ENCODE assay signal across 31 cellular contexts in genomic region chr12:41439134-41439533, GRCh38.
DNase-seq lines count a peak whose midpoint lies in the region; ATAC-seq, FAIRE-seq and TF ChIP-seq lines count a peak whose summit lies in the region.
"Had no signal": no experiment of that assay in that cellular context is flagged by ENCODE, and none has a peak within 500 bp of the region (broad histone marks: within the 10 kb centered on the region; RNA-seq: fewer than 3 reads in every experiment).

No MANE protein-coding gene starts in this region.

- H3K79me2 ChIP-seq in OCI-LY7 (ENCODE audit: insufficient read depth, low read depth, low read length), result peaks cover 61% of the 10 kb centered on the region

- intact Hi-C loops in OCI-LY7 (cut with micrococcal nuclease; ENCODE audit: unreplicated experiment) (loop anchor here (2.0 to 10.0 kb wide), 7 partner anchors 178 to 1214 kb away; partner anchors contain the start of genes LRRK2 and YAF2), prostate gland (cut with DNase I) (no loop called here), upper lobe of right lung (cut with DNase I) (no loop called here)

- no peaks in the 10 kb centered on the region for H4K20me1 ChIP-seq in OCI-LY7 (ENCODE audit: insufficient read depth, low read length)

- peak overlapping the region; percentile 53; the same call in 1 of the 2 replicates for H2AFZ ChIP-seq in OCI-LY7 (ENCODE audit: low read length)

- no peaks in the 10 kb centered on the region for H3K27me3 Mint-ChIP-seq in endodermal cell (ENCODE audit: insufficient read depth)
- H3K27me3 Mint-ChIP-seq: activated naive CD4-positive, alpha-beta T cell treated with anti-CD3 and anti-CD28 coated beads, Interleukin-2, amount 10 ng/mL, durations not matched to agents 7 days and 5 days; CD8-positive, alpha-beta memory T cell had no signal

- H3K9me2 ChIP-seq in OCI-LY7 (ENCODE audit: insufficient read depth, low read length), result no peaks in the 10 kb centered on the region

- no peak for TF ChIP-seq POLR2A in prostate gland (IDR thresholded peaks at IDR 0.05)

- peak overlapping the region; percentile 93 for H3K27ac ChIP-seq in OCI-LY7 (ENCODE audit: low read depth, low read length, poor library complexity, severe bottlenecking)
- no peak overlapping the region for H3K27ac ChIP-seq in endodermal cell (ENCODE audit: low read depth, low read length)
- H3K27ac ChIP-seq in prostate gland, result no peak overlapping the region
- H3K27ac ChIP-seq in upper lobe of right lung, result no peak overlapping the region
- H3K27ac ChIP-seq: A549, body of pancreas, epithelial cell of prostate, pancreas, testis had no signal

- H3K4me1 Mint-ChIP-seq in endodermal cell, result peaks cover 31% of the 10 kb centered on the region
- H3K4me1 Mint-ChIP-seq: activated naive CD4-positive, alpha-beta T cell treated with anti-CD3 and anti-CD28 coated beads, Interleukin-2, amount 10 ng/mL, durations not matched to agents 7 days and 5 days; activated T-helper 17 cell treated with anti-CD3 and anti-CD28 coated beads, Interleukin-2, amount 50 U/mL, for 72 hours had no signal

- TF ChIP-seq CTCF in OCI-LY7 (conservative IDR thresholded peaks at IDR 0.05; ENCODE audit: low read length), result peak; percentile 67
- no peak for TF ChIP-seq CTCF in endodermal cell (conservative IDR thresholded peaks at IDR 0.05)
- TF ChIP-seq CTCF in prostate gland (IDR thresholded peaks at IDR 0.05), result no peak
- no peak for TF ChIP-seq CTCF in upper lobe of right lung (IDR thresholded peaks at IDR 0.05)

- peak; percentile 24 for DNase-seq in Ammon's horn (ENCODE audit: low spot score)
- peak; percentile 32 for DNase-seq in OCI-LY7 (ENCODE audit: low spot score)
- no peak for DNase-seq in endodermal cell
- peak; percentile 60 for DNase-seq in midbrain (lab: John Stamatoyannopoulos, UW)
- DNase-seq in stimulated activated CD4-positive, alpha-beta T cell treated with anti-CD3 and anti-CD28 coated beads, Interleukin-4, amount 100 ng/mL, for 24 hours, result no peak
- DNase-seq in prostate gland (ENCODE audit: low spot score), result no peak
- DNase-seq in frontal cortex (ENCODE audit: low spot score in 2 of 2), result no peak
- DNase-seq in upper lobe of right lung, result no peak
- DNase-seq: activated naive CD4-positive, alpha-beta T cell treated with anti-CD3 and anti-CD28 coated beads, Interleukin-2, amount 10 ng/mL, durations not matched to agents 7 days and 5 days; BE2C; body of pancreas; CD8-positive, alpha-beta memory T cell; cerebellar nuclear complex; effector CD4-positive, alpha-beta T cell; KBM-7; MG63; mucosa of descending colon; natural killer cell; NCI-H1105 treated with DMSO at 0.1 percent for 48 hours; NCI-H187 treated with DMSO at 0.1 percent for 48 hours; pancreas; SIG-M5; stimulated activated CD4-positive, alpha-beta T cell treated with anti-CD3 and anti-CD28 coated beads, Interleukin-1b, Interleukin-23, amount 100 ng/mL, for 48 hours; stimulated activated naive CD8-positive, alpha-beta T cell treated with anti-CD3 and anti-CD28 coated beads, Interleukin-15, Interleukin-2, amounts not matched to agents 100 U/mL and 50 U/mL, for 24 hours; testis had no signal

- H3K4me1 ChIP-seq in OCI-LY7 (ENCODE audit: insufficient read depth, low read length, poor library complexity, severe bottlenecking) (peaks cover 70% of the 10 kb centered on the region), endodermal cell (ENCODE audit: control insufficient read depth, insufficient read depth, low read length) (peaks cover 7% of the 10 kb centered on the region), prostate gland (replicated peaks) (no peaks in the 10 kb centered on the region), upper lobe of right lung (no peaks in the 10 kb centered on the region)
- H3K4me1 ChIP-seq: A549, BE2C, pancreas, testis had no signal

- no peak for ATAC-seq in upper lobe of right lung
- ATAC-seq: A549; activated T-helper 17 cell treated with anti-CD3 and anti-CD28 coated beads, Interleukin-2, amount 50 U/mL, for 72 hours; body of pancreas; mucosa of descending colon; natural killer cell; pancreas; stimulated activated naive CD8-positive, alpha-beta T cell treated with anti-CD3 and anti-CD28 coated beads, Interleukin-15, Interleukin-2, amounts not matched to agents 100 U/mL and 50 U/mL, for 24 hours had no signal

- H3K9ac ChIP-seq in endodermal cell (ENCODE audit: extremely low read depth, low read length, poor library complexity, severe bottlenecking), result no peak overlapping the region

- peak overlapping the region; percentile 84 for H3K4me2 ChIP-seq in OCI-LY7 (ENCODE audit: low read length)
- H3K4me2 ChIP-seq: A549, smooth muscle cell had no signal

- H3K9me3 ChIP-seq in OCI-LY7 (ENCODE audit: low read length) (peaks cover 8% of the 10 kb centered on the region; the same call in 1 of the 2 replicates), endodermal cell (ENCODE audit: control insufficient read depth, low read length) (no peaks in the 10 kb centered on the region), prostate gland (no peaks in the 10 kb centered on the region), upper lobe of right lung (no peaks in the 10 kb centered on the region)
- H3K9me3 ChIP-seq: A549, BE2C, body of pancreas, MG63, mucosa of descending colon, pancreas, testis had no signal

- BruUV-seq in OCI-LY7 (replicated peaks; lab: Mats Ljungman, UMichigan), result no TSS peak

- H3K27me3 ChIP-seq in endodermal cell (ENCODE audit: control insufficient read depth, insufficient read depth, low read length, poor library complexity, severe bottlenecking) (no peaks in the 10 kb centered on the region), prostate gland (replicated peaks; ENCODE audit: insufficient read depth) (no peaks in the 10 kb centered on the region), upper lobe of right lung (no peaks in the 10 kb centered on the region)
- H3K27me3 ChIP-seq: BE2C, body of pancreas, MG63, pancreas, testis had no signal

- H3K4me3 ChIP-seq in OCI-LY7 (ENCODE audit: low read depth, low read length, poor library complexity, severe bottlenecking), result peak overlapping the region; percentile 72
- peak overlapping the region; percentile 61 for H3K4me3 ChIP-seq in endodermal cell (ENCODE audit: low read length)
- no peak overlapping the region for H3K4me3 ChIP-seq in prostate gland
- H3K4me3 ChIP-seq in upper lobe of right lung, result no peak overlapping the region
- H3K4me3 ChIP-seq: A549, body of pancreas, MG63, mucosa of descending colon, pancreas, smooth muscle cell, testis had no signal

- POLR2A ChIA-PET in OCI-LY7 (lab: Charles Lee), result interaction anchor here (0.6 to 5.4 kb wide), 13 partner anchors 10 to 1818 kb away, joined by 3 to 26 read pairs (median 6); no protein-coding TSS in a partner anchor

- CTCF ChIA-PET in OCI-LY7 (lab: Charles Lee; ENCODE audit: unreplicated experiment), result no interaction called here

- H3K36me3 Mint-ChIP-seq in endodermal cell (ENCODE audit: low read depth), result no peaks in the 10 kb centered on the region
- H3K36me3 Mint-ChIP-seq: activated naive CD4-positive, alpha-beta T cell treated with anti-CD3 and anti-CD28 coated beads, Interleukin-2, amount 10 ng/mL, durations not matched to agents 7 days and 5 days; CD8-positive, alpha-beta memory T cell; natural killer cell had no signal

- peak overlapping the region; percentile 54 for H3K27ac Mint-ChIP-seq in endodermal cell
- H3K27ac Mint-ChIP-seq: activated naive CD4-positive, alpha-beta T cell treated with anti-CD3 and anti-CD28 coated beads, Interleukin-2, amount 10 ng/mL, durations not matched to agents 7 days and 5 days; activated T-helper 17 cell treated with anti-CD3 and anti-CD28 coated beads, Interleukin-2, amount 50 U/mL, for 72 hours; natural killer cell had no signal

- no peak for FAIRE-seq in frontal cortex (lab: Jason Lieb, UNC)
- FAIRE-seq: A549, GM19239, H1, pancreas had no signal

- WGBS in endodermal cell (ENCODE audit: insufficient coverage in 1 of 2, insufficient read length in 1 of 2), 2 experiments, result 69% methylated on average over 1 of the region's 1 CpG; no CpG with 5 or more reads in 1 of the 2 experiments
- 90% methylated on average over 1 of the region's 1 CpG for WGBS in prostate gland

- H3K9me3 Mint-ChIP-seq in endodermal cell, result no peaks in the 10 kb centered on the region
- H3K9me3 Mint-ChIP-seq: activated naive CD4-positive, alpha-beta T cell treated with anti-CD3 and anti-CD28 coated beads, Interleukin-2, amount 10 ng/mL, durations not matched to agents 7 days and 5 days; activated T-helper 17 cell treated with anti-CD3 and anti-CD28 coated beads, Interleukin-2, amount 50 U/mL, for 72 hours; CD8-positive, alpha-beta memory T cell; natural killer cell had no signal

- peak overlapping the region; percentile 20 for H3K4me3 Mint-ChIP-seq in endodermal cell
- H3K4me3 Mint-ChIP-seq: activated naive CD4-positive, alpha-beta T cell treated with anti-CD3 and anti-CD28 coated beads, Interleukin-2, amount 10 ng/mL, durations not matched to agents 7 days and 5 days; activated T-helper 17 cell treated with anti-CD3 and anti-CD28 coated beads, Interleukin-2, amount 50 U/mL, for 72 hours; CD8-positive, alpha-beta memory T cell; natural killer cell had no signal

- H3K36me3 ChIP-seq in OCI-LY7 (ENCODE audit: insufficient read depth, low read length) (peaks cover 9% of the 10 kb centered on the region), endodermal cell (ENCODE audit: control insufficient read depth, insufficient read depth, low read length) (no peaks in the 10 kb centered on the region), prostate gland (no peaks in the 10 kb centered on the region), upper lobe of right lung (no peaks in the 10 kb centered on the region)
- H3K36me3 ChIP-seq: BE2C, MG63, pancreas had no signal

Comparison
In these comparisons a context has a peak if more than half of its experiments do, and no peak if none do; other contexts are left out.
1. DNase-seq: peak in Ammon's horn (single experiment), OCI-LY7 (single experiment) and midbrain (single experiment); none in endodermal cell (single experiment), stimulated activated CD4-positive, alpha-beta T cell treated with anti-CD3 and anti-CD28 coated beads, Interleukin-4, amount 100 ng/mL, for 24 hours (single experiment), prostate gland (single experiment), frontal cortex (0 of 2) and upper lobe of right lung (single experiment).
2. H3K4me3 ChIP-seq: peak in OCI-LY7 (single experiment) and endodermal cell (single experiment); none in prostate gland (0 of 2) and upper lobe of right lung (single experiment).